ENCODE assay signal across 8 cellular contexts in the genomic region with DNA sequence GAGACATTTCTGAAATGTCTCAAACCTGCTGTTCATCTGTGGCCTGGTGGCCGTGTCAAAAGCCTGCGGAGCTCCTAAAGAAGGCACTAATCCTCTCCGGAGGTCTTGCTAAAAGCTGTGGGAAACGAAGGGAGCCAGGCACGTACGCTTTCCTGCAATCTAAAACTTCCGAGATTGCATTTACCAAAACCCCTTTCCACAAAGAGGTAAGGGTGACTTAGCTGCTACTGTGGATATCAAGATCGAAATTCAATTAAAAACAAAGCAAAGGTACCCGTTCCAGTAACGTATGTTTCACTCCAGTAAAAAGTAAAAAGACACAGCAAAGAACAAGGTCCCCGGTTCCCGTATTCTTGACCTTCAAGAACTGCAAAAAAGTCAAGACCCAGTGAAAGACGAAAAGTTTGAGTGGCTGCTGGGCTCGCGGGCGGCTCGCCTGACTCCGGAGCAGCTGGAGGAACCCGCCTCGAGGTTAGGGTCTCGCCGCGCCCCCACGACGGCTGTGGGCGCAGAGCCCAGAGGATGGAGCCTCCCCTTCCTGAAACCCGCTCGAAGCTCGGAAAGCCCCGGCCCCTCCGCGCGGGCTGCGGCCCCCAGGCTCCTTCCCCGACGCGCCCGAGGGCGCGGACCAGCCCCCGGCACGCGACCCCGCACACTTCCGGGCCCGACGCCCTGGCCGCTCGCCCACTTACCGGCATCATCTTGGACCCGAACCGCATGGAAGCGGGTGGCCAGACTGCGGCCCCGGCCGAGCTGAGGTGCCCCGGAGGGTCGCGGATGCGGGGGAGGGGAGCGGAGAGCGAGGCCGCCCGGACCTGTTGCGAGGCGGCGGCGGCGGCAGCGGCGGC. TPM values are rescaled to one million over a fixed set of nuclear protein-coding genes. Genes with fewer than 3 reads are reported as not detected.
DNase-seq lines count a peak whose midpoint lies in the region; ATAC-seq, FAIRE-seq and TF ChIP-seq lines count a peak whose summit lies in the region.

No MANE protein-coding gene starts in this region.

- H3K27ac ChIP-seq in lung (ENCODE audit: low read depth in 1 of 2, low read length in 1 of 2): peak overlapping the region; percentile 100

- 0% methylated on average over 67 to 71 of the region's 71 CpGs for WGBS in lung, 2 donors

- H3K9me3 ChIP-seq in lung (ENCODE audit: control insufficient read depth in 2 of 2, insufficient read depth in 1 of 2, low read length in 1 of 2): no peaks in the 10 kb centered on the region

- ATAC-seq in lung (ENCODE audit: insufficient read depth, low FRiP score): peak; percentile 4

- peaks cover 44% of the 10 kb centered on the region for H3K4me1 Mint-ChIP-seq in HFFc6 (ENCODE audit: low read depth)
- peaks cover 40% of the 10 kb centered on the region for H3K4me1 Mint-ChIP-seq in dendritic cell treated with granulocyte-macrophage colony-stimulating factor and Interleukin-4, amounts not matched to agents 40 ng/mL and 50 ng/mL, for 4 days (ENCODE audit: low read depth)

- no peaks in the 10 kb centered on the region for H3K27me3 ChIP-seq in lung (ENCODE audit: control insufficient read depth, insufficient read depth)

- H3K4me1 ChIP-seq in lung (ENCODE audit: control insufficient read depth in 2 of 2, insufficient read depth in 2 of 2, low read length in 2 of 2): peaks cover 2 to 16% of the 10 kb centered on the region in 2 donors

- H3K9me3 Mint-ChIP-seq in HFFc6: no peaks in the 10 kb centered on the region
- H3K9me3 Mint-ChIP-seq in dendritic cell treated with granulocyte-macrophage colony-stimulating factor and Interleukin-4, amounts not matched to agents 40 ng/mL and 50 ng/mL, for 4 days: no peaks in the 10 kb centered on the region

- peak overlapping the region; percentile 92 for H3K4me3 Mint-ChIP-seq in HFFc6
- H3K4me3 Mint-ChIP-seq in dendritic cell treated with granulocyte-macrophage colony-stimulating factor and Interleukin-4, amounts not matched to agents 40 ng/mL and 50 ng/mL, for 4 days: peak overlapping the region; percentile 89

- no peaks in the 10 kb centered on the region for H3K36me3 ChIP-seq in lung (ENCODE audit: control insufficient read depth in 2 of 2, insufficient read depth in 2 of 2, low read length in 2 of 2)

- no peaks in the 10 kb centered on the region for H3K36me3 Mint-ChIP-seq in HFFc6 (ENCODE audit: low read depth)
- H3K36me3 Mint-ChIP-seq in dendritic cell treated with granulocyte-macrophage colony-stimulating factor and Interleukin-4, amounts not matched to agents 40 ng/mL and 50 ng/mL, for 4 days (ENCODE audit: low read depth): peaks cover 15% of the 10 kb centered on the region

- TF ChIP-seq POLR2A in H54 (IDR thresholded peaks at IDR 0.05; ENCODE audit: low read depth, low read length): no peak; the same call in 1 of the 2 replicates

- H3K27ac Mint-ChIP-seq in HFFc6: peak overlapping the region; percentile 99
- peak overlapping the region; percentile 100 for H3K27ac Mint-ChIP-seq in dendritic cell treated with granulocyte-macrophage colony-stimulating factor and Interleukin-4, amounts not matched to agents 40 ng/mL and 50 ng/mL, for 4 days

- H3K4me3 ChIP-seq in GM12865 (ENCODE audit: low read depth, low read length) (peak overlapping the region; percentile 68), lung (peak overlapping the region; percentile 83)

- intact Hi-C loops in dendritic cell treated with granulocyte-macrophage colony-stimulating factor and Interleukin-4, amounts not matched to agents 40 ng/mL and 50 ng/mL, for 4 days (cut with micrococcal nuclease): loop anchor here (1.0 to 10.0 kb wide), 4 partner anchors 10 to 130 kb away; a partner anchor contains a TSS

- TF ChIP-seq CTCF in GM12865 (IDR thresholded peaks at IDR 0.05; ENCODE audit: insufficient read depth, low read depth, low read length, missing control alignments) (no peak), HFFc6 (IDR thresholded peaks at IDR 0.05) (no peak), lung (IDR thresholded peaks at IDR 0.05; ENCODE audit: control extremely low read depth, extremely low read depth) (no peak)

- no peak for FAIRE-seq in H54 (lab: Jason Lieb, UNC)

- H3K27me3 Mint-ChIP-seq in HFFc6 (ENCODE audit: insufficient read depth): no peaks in the 10 kb centered on the region
- H3K27me3 Mint-ChIP-seq in dendritic cell treated with granulocyte-macrophage colony-stimulating factor and Interleukin-4, amounts not matched to agents 40 ng/mL and 50 ng/mL, for 4 days: no peaks in the 10 kb centered on the region

- DNase-seq in GM12865 (ENCODE audit: low read depth) (peak; percentile 45), HFFc6 (peak; percentile 37), NCI-H128 (lab: John Stamatoyannopoulos, UW; ENCODE audit: unreplicated experiment) (peak; percentile 31), lung (ENCODE audit: low spot score) (peak; percentile 50), H54 (ENCODE audit: insufficient read length, low spot score) (no peak)
- DNase-seq in activated CD4-positive, alpha-beta T cell treated with anti-CD3 and anti-CD28 coated beads for 48 hours: peak; percentile 64
- DNase-seq in stimulated activated CD8-positive, alpha-beta memory T cell treated with anti-CD3 and anti-CD28 coated beads, Interleukin-12 subunit alpha, Interleukin-12 subunit beta, amount 100 ng/mL, for 1 hour (ENCODE audit: low read depth): peak; percentile 32

RNA-seq across cellular contexts. Expression of a gene that starts 0.6 kb away (rescaled TPM):
- total RNA-seq in HFFc6 (2021; fragmentation: NEBNext Ultra II Directional; extraction: Animal tissue kit (Norgen Biotek cat#: 25700)): 10 to 100 TPM; 21.6 to 30.1 (median 26.4) TPM
- total RNA-seq in lung: 10 to 100 TPM; 60.7 to 94.2 TPM
- polyA plus RNA-seq in lung: 10 to 100 TPM; 11.5 to 30.7 TPM
